In the genomic region with DNA sequence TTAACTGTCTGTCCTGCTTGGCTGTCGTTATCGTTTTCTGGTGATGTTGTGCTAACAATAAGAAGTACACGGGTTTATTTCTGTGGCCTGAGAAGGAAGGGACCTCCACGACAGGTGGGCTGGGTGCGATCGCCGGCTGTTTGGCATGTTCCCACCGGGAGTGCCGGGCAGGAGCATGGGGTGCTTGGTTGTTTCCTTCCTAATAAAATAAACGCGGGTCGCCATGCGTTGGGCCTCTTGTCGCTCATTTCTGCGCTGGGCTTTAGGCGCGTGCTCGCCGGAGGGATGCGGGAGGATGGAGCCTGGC, we compare ENCODE assay signal across 9 cellular contexts. TPM values are rescaled to one million over a fixed set of nuclear protein-coding genes. Genes with fewer than 3 reads are reported as not detected.
DNase-seq lines count a peak whose midpoint lies in the region; ATAC-seq and TF ChIP-seq lines count a peak whose summit lies in the region.
"Had no signal": no experiment of that assay in that cellular context is flagged by ENCODE, and none has a peak within 500 bp of the region (broad histone marks: within the 10 kb centered on the region; RNA-seq: fewer than 3 reads in every experiment).

No MANE protein-coding gene starts in this region.

- peaks cover 3 to 26% (median 21%) of the 10 kb centered on the region in 4 donors for H3K4me1 Mint-ChIP-seq in naive thymus-derived CD8-positive, alpha-beta T cell

- H3K4me3 Mint-ChIP-seq in naive thymus-derived CD8-positive, alpha-beta T cell, result peak overlapping the region; percentile 75 to 88 (median 80)

- H3K9me3 Mint-ChIP-seq in naive thymus-derived CD8-positive, alpha-beta T cell, result no peaks in the 10 kb centered on the region

- peaks cover 0 to 19% (median 0%) of the 10 kb centered on the region in 3 donors for H3K36me3 Mint-ChIP-seq in naive thymus-derived CD8-positive, alpha-beta T cell

- peak overlapping the region; percentile 24 for H3K4me3 ChIP-seq in BE2C (ENCODE audit: low read depth, low read length)
- peak overlapping the region; percentile 55 for H3K4me3 ChIP-seq in HUES48 (ENCODE audit: low read depth, low read length)
- H3K4me3 ChIP-seq in cardiac fibroblast (replicated peaks in 1 of 2; ENCODE audit: low read depth in 2 of 2, low read length in 2 of 2), result peak overlapping the region; percentile 17 to 18

- H3K27me3 Mint-ChIP-seq in naive thymus-derived CD8-positive, alpha-beta T cell, result no peaks in the 10 kb centered on the region

- peak overlapping the region; percentile 78 to 96 (median 90) for H3K27ac Mint-ChIP-seq in naive thymus-derived CD8-positive, alpha-beta T cell

- DNase-seq in BE2C, result no peak
- DNase-seq in cardiac fibroblast (ENCODE audit: low read depth in 2 of 2), result no peak
- no peak for DNase-seq in naive thymus-derived CD8-positive, alpha-beta T cell
- no peak for DNase-seq in occipital lobe (lab: John Stamatoyannopoulos, UW)
- no peak for DNase-seq in medulla oblongata (ENCODE audit: extremely low spot score)
- DNase-seq in SKM-1 (lab: John Stamatoyannopoulos, UW; ENCODE audit: unreplicated experiment), result no peak
- no peak for DNase-seq in head of caudate nucleus
- DNase-seq: cortex of kidney had no signal

- POLR2A ChIA-PET in naive thymus-derived CD8-positive, alpha-beta T cell (lab: Charles Lee), result interaction anchor here (2.3 to 2.9 kb wide), 2 partner anchors 38 to 50 kb away, joined by 8 to 14 read pairs; a partner anchor contains a TSS

- no peaks in the 10 kb centered on the region for H3K27me3 ChIP-seq in BE2C
- no peaks in the 10 kb centered on the region for H3K27me3 ChIP-seq in HUES48 (ENCODE audit: control insufficient read depth, insufficient read depth, low read length)

- peak overlapping the region; percentile 44 for H3K27ac ChIP-seq in HUES48 (ENCODE audit: low read depth, low read length)

- TF ChIP-seq CTCF in BE2C (IDR thresholded peaks at IDR 0.05; ENCODE audit: low read depth, low read length) (no peak), cardiac fibroblast (IDR thresholded peaks at IDR 0.05; ENCODE audit: low read depth, low read length) (no peak)

- H3K4me1 ChIP-seq in BE2C (no peaks in the 10 kb centered on the region), HUES48 (ENCODE audit: control insufficient read depth, insufficient read depth, low read length) (no peaks in the 10 kb centered on the region)

- intact Hi-C loops in head of caudate nucleus (cut with DNase I), result no loop called here

- H3K9ac ChIP-seq in HUES48 (ENCODE audit: low read depth, low read length), result no peak overlapping the region

- ATAC-seq in naive thymus-derived CD8-positive, alpha-beta T cell, result no peak

- H3K9me3 ChIP-seq in BE2C (no peaks in the 10 kb centered on the region), HUES48 (ENCODE audit: control insufficient read depth, insufficient read depth, low read length) (peaks cover 47% of the 10 kb centered on the region)

- H3K36me3 ChIP-seq in BE2C (peaks cover 37% of the 10 kb centered on the region), HUES48 (ENCODE audit: control insufficient read depth, insufficient read depth, low read length) (peaks cover 54% of the 10 kb centered on the region)

RNA-seq across cellular contexts. Expression of a gene that starts 0.7 kb away (rescaled TPM):
- 595 TPM for polyA plus RNA-seq in BE2C (2012; ENCODE audit: insufficient read depth, insufficient read length, low read depth)
- total RNA-seq in naive thymus-derived CD8-positive, alpha-beta T cell, result 100 to 1,000 TPM; 169 to 185 TPM
- 10 to 100 TPM; 18.3 to 32.1 (median 21.0) TPM for polyA plus RNA-seq in naive thymus-derived CD8-positive, alpha-beta T cell
- 192 TPM for total RNA-seq in occipital lobe

RNA-seq across cellular contexts. Expression of a gene that starts 7.7 kb away (rescaled TPM):
- 208 TPM for polyA plus RNA-seq in BE2C (2012; ENCODE audit: insufficient read depth, insufficient read length, low read depth)
- 10 to 100 TPM; 49.2 TPM for total RNA-seq in naive thymus-derived CD8-positive, alpha-beta T cell
- polyA plus RNA-seq in naive thymus-derived CD8-positive, alpha-beta T cell, result 10 to 100 TPM; 25.1 to 45.6 (median 40.4) TPM
- 13.1 TPM for total RNA-seq in occipital lobe

RNA-seq across cellular contexts. Expression of a gene that starts 7.8 kb away (rescaled TPM):
- 412 TPM for polyA plus RNA-seq in BE2C (2012; ENCODE audit: insufficient read depth, insufficient read length, low read depth)
- total RNA-seq in naive thymus-derived CD8-positive, alpha-beta T cell, result 10 to 100 TPM; 51.9 to 52.5 TPM
- polyA plus RNA-seq in naive thymus-derived CD8-positive, alpha-beta T cell, result 100 to 1,000 TPM in 1 of 3 donors, 10 to 100 TPM in 2; 84.7 to 111 (median 90.2) TPM
- total RNA-seq in occipital lobe, result 42.7 TPM

RNA-seq across cellular contexts. Expression of a gene that starts 21.8 kb away (rescaled TPM):
- 124 TPM for polyA plus RNA-seq in BE2C (2012; ENCODE audit: insufficient read depth, insufficient read length, low read depth)
- 10 to 100 TPM; 49.5 to 50.4 TPM for total RNA-seq in naive thymus-derived CD8-positive, alpha-beta T cell
- under 1 TPM; 0.27 to 0.67 (median 0.36) TPM for polyA plus RNA-seq in naive thymus-derived CD8-positive, alpha-beta T cell
- 14.5 TPM for total RNA-seq in occipital lobe

RNA-seq across cellular contexts. Expression of a gene that starts 24.9 kb away (rescaled TPM):
- polyA plus RNA-seq in BE2C (2012; ENCODE audit: insufficient read depth, insufficient read length, low read depth), result 35.5 TPM
- total RNA-seq in naive thymus-derived CD8-positive, alpha-beta T cell, result 100 to 1,000 TPM; 111 to 112 TPM
- 10 to 100 TPM; 29.3 to 39.8 (median 37.8) TPM for polyA plus RNA-seq in naive thymus-derived CD8-positive, alpha-beta T cell
- total RNA-seq in occipital lobe, result 10.9 TPM
